20 cellular contexts compared by ENCODE assay signal in the genomic region with DNA sequence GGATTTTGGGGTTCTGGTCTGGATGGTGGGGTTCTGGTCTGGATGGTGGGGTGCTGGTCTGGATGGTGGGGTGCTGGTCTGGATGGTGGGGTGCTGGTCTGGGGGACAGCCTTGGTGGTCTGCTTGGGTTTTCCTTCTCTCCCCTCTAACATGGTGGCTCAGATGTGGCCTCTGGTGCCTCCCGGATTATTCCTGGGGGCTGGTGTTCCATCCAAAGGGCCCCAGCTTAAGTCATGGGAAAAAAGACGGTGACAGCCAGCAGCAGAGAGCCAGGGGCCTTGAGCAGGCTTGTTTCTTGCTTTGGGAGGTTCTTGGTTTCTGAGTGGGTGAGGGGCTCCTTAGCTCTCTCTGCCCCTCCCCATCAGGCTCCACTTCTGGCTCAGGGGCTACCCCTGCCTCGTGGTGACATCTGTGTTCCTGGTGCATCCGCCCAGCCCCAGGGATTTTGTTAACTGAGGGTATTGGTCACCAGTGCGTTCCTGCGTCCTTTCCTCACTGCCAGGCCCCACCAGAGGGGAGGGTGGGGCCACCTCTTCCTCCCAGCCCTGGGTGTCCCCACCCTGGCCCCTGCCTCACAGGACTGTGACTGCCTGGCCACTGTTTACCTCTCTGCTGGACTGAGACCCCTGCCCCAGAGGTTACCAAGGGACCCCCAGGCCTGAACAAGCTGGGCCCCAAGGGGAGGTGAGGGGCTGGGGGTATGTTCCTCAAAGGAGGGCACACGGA. TPM values are rescaled to one million over a fixed set of nuclear protein-coding genes. Genes with fewer than 3 reads are reported as not detected.
"Had no signal": no experiment of that assay in that cellular context is flagged by ENCODE, and none has a peak within 500 bp of the region (broad histone marks: within the 10 kb centered on the region; RNA-seq: fewer than 3 reads in every experiment).

No MANE protein-coding gene starts in this region.

- H3K36me3 Mint-ChIP-seq: memory B cell; naive thymus-derived CD4-positive, alpha-beta T cell had no signal

- H3K9me3 ChIP-seq: gastrocnemius medialis, neutrophil had no signal

- H3K36me3 ChIP-seq: gastrocnemius medialis, neutrophil, WERI-Rb-1 had no signal

- DNase-seq: activated CD4-positive, alpha-beta T cell treated with anti-CD3 and anti-CD28 coated beads, Interleukin-2, amount 50 U/mL, for 4 hours; activated naive CD4-positive, alpha-beta T cell treated with anti-CD3 and anti-CD28 coated beads, Interleukin-2, amount 50 U/mL, for 16 hours; activated T-cell treated with anti-CD3 and anti-CD28 coated beads, Interleukin-2, amount 50 U/mL, for 1 hour; cortex of kidney; kidney glomerular epithelial cell; naive thymus-derived CD4-positive, alpha-beta T cell; stimulated activated CD8-positive, alpha-beta memory T cell treated with anti-CD3 and anti-CD28 coated beads, Interleukin-4, amount 100 ng/mL, for 48 hours; stimulated activated naive CD4-positive, alpha-beta T cell; trophoblast cell; WERI-Rb-1 had no signal

- H3K27ac ChIP-seq: gastrocnemius medialis, neutrophil, WERI-Rb-1 had no signal

- H3K27me3 Mint-ChIP-seq: memory B cell; naive thymus-derived CD4-positive, alpha-beta T cell had no signal

- ATAC-seq: esophagus mucosa; gastrocnemius medialis; naive thymus-derived CD4-positive, alpha-beta T cell had no signal

- H3K4me3 ChIP-seq: gastrocnemius medialis had no signal

- H3K4me1 ChIP-seq: gastrocnemius medialis had no signal

- H3K9me3 Mint-ChIP-seq: activated T-helper 2 cell treated with anti-CD3 and anti-CD28 coated beads, Interferon-gamma antibody, Interleukin-2, Interleukin-4, amounts not matched to agents 10 μg/mL and 5 μg/mL and 100 μg/mL, durations not matched to agents 14 hours and 24 hours and 36 hours; memory B cell; naive thymus-derived CD4-positive, alpha-beta T cell had no signal

- H3K4me3 Mint-ChIP-seq: memory B cell; naive thymus-derived CD4-positive, alpha-beta T cell had no signal

- H3K27ac Mint-ChIP-seq: activated T-helper 2 cell treated with anti-CD3 and anti-CD28 coated beads, Interferon-gamma antibody, Interleukin-2, Interleukin-4, amounts not matched to agents 10 μg/mL and 5 μg/mL and 100 μg/mL, durations not matched to agents 14 hours and 24 hours and 36 hours; memory B cell; naive thymus-derived CD4-positive, alpha-beta T cell had no signal

- H3K4me1 Mint-ChIP-seq: memory B cell had no signal

RNA-seq across cellular contexts. Expression of a gene that starts 43.2 kb away (rescaled TPM):
- total RNA-seq: activated T-helper 2 cell treated with anti-CD3 and anti-CD28 coated beads, Interferon-gamma antibody, Interleukin-2, Interleukin-4, amounts not matched to agents 10 μg/mL and 5 μg/mL and 100 μg/mL, durations not matched to agents 14 hours and 24 hours and 36 hours; aorta; esophagus mucosa; gastrocnemius medialis; liver; mucosa of gallbladder; naive thymus-derived CD4-positive, alpha-beta T cell; SK-MEL-5; T-helper 2 cell treated with Interferon-gamma antibody and Interleukin-4, amounts not matched to agents 100 ng/mL and 5 ng/mL, for 36 hours had no signal
- polyA plus RNA-seq: aorta; liver; naive thymus-derived CD4-positive, alpha-beta T cell had no signal
